ENCODE assay signal across 29 cellular contexts in genomic region chr15:69736161-69736560, GRCh38.
"Had no signal": no experiment of that assay in that cellular context is flagged by ENCODE, and none has a peak within 500 bp of the region (broad histone marks: within the 10 kb centered on the region; RNA-seq: fewer than 3 reads in every experiment).

No MANE protein-coding gene starts in this region.

- DNase-seq: activated B cell treated with CpG ODN at 0.5 μM for 24 hours; activated CD4-positive, alpha-beta memory T cell treated with anti-CD3 and anti-CD28 coated beads for 36 hours; activated CD4-positive, alpha-beta T cell treated with anti-CD3 and anti-CD28 coated beads for 1 hour; activated CD4-positive, alpha-beta T cell treated with anti-CD3 and anti-CD28 coated beads, Interleukin-2, amount 10 ng/mL, durations not matched to agents 24 days and 14 days; activated CD8-positive, alpha-beta memory T cell treated with anti-CD3 and anti-CD28 coated beads for 24 hours; activated effector memory CD4-positive, alpha-beta T cell treated with anti-CD3 and anti-CD28 coated beads, Interleukin-2, amount 50 U/mL, for 16 hours; activated naive CD4-positive, alpha-beta T cell treated with Interleukin-2 at 50 U/mL for 16 hours; activated naive CD8-positive, alpha-beta T cell treated with anti-CD3 and anti-CD28 coated beads, Interleukin-2, amount 50 U/mL, for 24 hours; activated T-cell treated with anti-CD3 and anti-CD28 coated beads, Interleukin-2, amount 50 U/mL, for 4 hours; amniotic stem cell; brain microvascular endothelial cell; cerebellar nuclear complex; NCI-H1048; NCI-H1694; NCI-H2029; NCI-H2107; NCI-H345; NCI-H510A; NCI-H526 treated with DMSO at 0.1 percent for 48 hours; NK-92 treated with Interleukin-12 subunit alpha and Interleukin-12 subunit beta, amount 100 ng/mL, for 24 hours; OCI-M1; Right ventricle myocardium superior; RPMI8226; SJCRH30; T-helper 9 cell had no signal

- H3K4me3 Mint-ChIP-seq: activated B cell treated with CpG ODN at 0.5 μM for 24 hours; activated CD4-positive, alpha-beta memory T cell treated with anti-CD3 and anti-CD28 coated beads for 36 hours; activated CD4-positive, alpha-beta T cell treated with anti-CD3 and anti-CD28 coated beads, Interleukin-2, amount 10 ng/mL, durations not matched to agents 24 days and 14 days; activated naive CD8-positive, alpha-beta T cell treated with anti-CD3 and anti-CD28 coated beads, Interleukin-2, amount 50 U/mL, for 24 hours; activated T-cell treated with anti-CD3 and anti-CD28 coated beads, Interleukin-2, amount 50 U/mL, for 4 hours; T-helper 1 cell treated with Interleukin-12 subunit alpha and Interleukin-12 subunit beta and Interleukin-4 antibody, amounts not matched to agents 30 μg/mL and 1 μg/mL, for 36 hours had no signal

- H3K4me1 Mint-ChIP-seq: activated B cell treated with CpG ODN at 0.5 μM for 24 hours; activated naive CD8-positive, alpha-beta T cell treated with anti-CD3 and anti-CD28 coated beads, Interleukin-2, amount 50 U/mL, for 24 hours had no signal

- ATAC-seq: activated naive CD4-positive, alpha-beta T cell treated with anti-CD3 and anti-CD28 coated beads, Interleukin-2, amount 50 U/mL, for 72 hours; activated naive CD8-positive, alpha-beta T cell treated with anti-CD3 and anti-CD28 coated beads, Interleukin-2, amount 50 U/mL, for 24 hours; activated T-cell treated with anti-CD3 and anti-CD28 coated beads, Interleukin-2, amount 50 U/mL, for 4 hours; Panc1; SK-N-SH treated with all-trans-retinoic acid at 6 μM for 48 hours had no signal

- H3K36me3 Mint-ChIP-seq: activated CD4-positive, alpha-beta memory T cell treated with anti-CD3 and anti-CD28 coated beads for 36 hours had no signal

- H3K27ac Mint-ChIP-seq: activated B cell treated with CpG ODN at 0.5 μM for 24 hours; activated CD4-positive, alpha-beta memory T cell treated with anti-CD3 and anti-CD28 coated beads for 36 hours; activated CD4-positive, alpha-beta T cell treated with anti-CD3 and anti-CD28 coated beads, Interleukin-2, amount 10 ng/mL, durations not matched to agents 24 days and 14 days; activated naive CD4-positive, alpha-beta T cell treated with anti-CD3 and anti-CD28 coated beads, Interleukin-2, amount 50 U/mL, for 72 hours; activated naive CD8-positive, alpha-beta T cell treated with anti-CD3 and anti-CD28 coated beads, Interleukin-2, amount 50 U/mL, for 24 hours; T-helper 1 cell treated with Interleukin-12 subunit alpha and Interleukin-12 subunit beta and Interleukin-4 antibody, amounts not matched to agents 30 μg/mL and 1 μg/mL, for 36 hours had no signal
